Comparison of ENCODE assay signal across 8 cellular contexts in genomic region chr2:190947139-190947538, GRCh38.
DNase-seq lines count a peak whose midpoint lies in the region; ATAC-seq and TF ChIP-seq lines count a peak whose summit lies in the region.

No MANE protein-coding gene starts in this region.

- intact Hi-C loops in spleen (cut with DNase I; ENCODE audit: low total_unique reads) = no loop called here

- no peak for TF ChIP-seq EP300 in gastroesophageal sphincter (IDR thresholded peaks at IDR 0.05)

- TF ChIP-seq POLR2A in gastroesophageal sphincter (IDR thresholded peaks at IDR 0.05) = no peak
- no peak for TF ChIP-seq POLR2A in spleen (IDR thresholded peaks at IDR 0.05)

- H3K27me3 ChIP-seq in SJSA1 (replicated peaks) = no peaks in the 10 kb centered on the region
- H3K27me3 ChIP-seq in gastroesophageal sphincter = no peaks in the 10 kb centered on the region
- no peaks in the 10 kb centered on the region for H3K27me3 ChIP-seq in spleen (replicated peaks in 1 of 7)

- ATAC-seq in gastroesophageal sphincter (no peak), GM18502 (IDR thresholded peaks at IDR 0.05; ENCODE audit: poor library complexity, unreplicated experiment) (no peak)

- H3K9me3 ChIP-seq in SJSA1 (replicated peaks) (no peaks in the 10 kb centered on the region), gastroesophageal sphincter (no peaks in the 10 kb centered on the region), spleen (no peaks in the 10 kb centered on the region)

- DNase-seq in NCI-H2227 treated with DMSO at 0.1 percent for 48 hours (lab: John Stamatoyannopoulos, UW) (peak; percentile 11), NCI-H2227 (lab: John Stamatoyannopoulos, UW; ENCODE audit: unreplicated experiment) (no peak), SJSA1 (ENCODE audit: low read depth in 1 of 2, low spot score in 2 of 2) (peak in 1 of 2 experiments; percentile 42), spleen (no peak), DMS79 treated with DMSO at 0.1 percent for 48 hours (lab: John Stamatoyannopoulos, UW) (no peak), CD1c-positive myeloid dendritic cell (ENCODE audit: extremely low spot score) (no peak)

- H3K4me3 ChIP-seq in SJSA1 = no peak overlapping the region
- H3K4me3 ChIP-seq in gastroesophageal sphincter = no peak overlapping the region
- no peak overlapping the region for H3K4me3 ChIP-seq in spleen

- peak overlapping the region; percentile 45 for H3K27ac ChIP-seq in SJSA1
- H3K27ac ChIP-seq in gastroesophageal sphincter = peak overlapping the region in 3 of 4 donors; percentile 20 to 42 (median 36)
- H3K27ac ChIP-seq in spleen = peak overlapping the region in 7 of 8 donors; percentile 31 to 56 (median 49)

- H3K4me1 ChIP-seq in SJSA1 (replicated peaks) = peaks cover 24% of the 10 kb centered on the region
- H3K4me1 ChIP-seq in gastroesophageal sphincter = peaks cover 12 to 33% (median 12%) of the 10 kb centered on the region in 3 donors
- H3K4me1 ChIP-seq in spleen = peaks cover 12 to 27% (median 21%) of the 10 kb centered on the region in 6 donors

- TF ChIP-seq CTCF in gastroesophageal sphincter (IDR thresholded peaks at IDR 0.05) = no peak
- TF ChIP-seq CTCF in spleen (IDR thresholded peaks at IDR 0.05 in 8 of 11, conservative IDR thresholded peaks at IDR 0.05 in 3 of 11) = no peak

- 0 to 9% methylated on average over 1 of the region's 1 CpG for WGBS in gastroesophageal sphincter (ENCODE audit: low coverage in 1 of 2), 2 donors
- WGBS in spleen, 5 donors = 20 to 25% (median 24%) methylated on average over 1 of the region's 1 CpG

- H3K36me3 ChIP-seq in SJSA1 (no peaks in the 10 kb centered on the region), gastroesophageal sphincter (no peaks in the 10 kb centered on the region), spleen (no peaks in the 10 kb centered on the region)
